20 cellular contexts compared by ENCODE assay signal in genomic region chr4:127196656-127197352, GRCh38.
DNase-seq lines count a peak whose midpoint lies in the region; ATAC-seq and TF ChIP-seq lines count a peak whose summit lies in the region.
"Had no signal": no experiment of that assay in that cellular context is flagged by ENCODE, and none has a peak within 500 bp of the region (broad histone marks: within the 10 kb centered on the region; RNA-seq: fewer than 3 reads in every experiment).

No MANE protein-coding gene starts in this region.

- H3K4me1 ChIP-seq in neural progenitor cell: no peaks in the 10 kb centered on the region
- H3K4me1 ChIP-seq in GM23248 (ENCODE audit: insufficient read depth): no peaks in the 10 kb centered on the region

- peak; percentile 98 for ATAC-seq in Right ventricle myocardium superior (ENCODE audit: poor library complexity)
- ATAC-seq in left ventricle myocardium superior: peak; percentile 100
- no peak for ATAC-seq in left lobe of liver
- no peak for ATAC-seq in HG03045 (IDR thresholded peaks at IDR 0.05; ENCODE audit: unreplicated experiment)
- no peak for ATAC-seq in HG03520 (IDR thresholded peaks at IDR 0.05; ENCODE audit: unreplicated experiment)
- ATAC-seq: Panc1 had no signal

- H3K79me2 ChIP-seq in neural progenitor cell (ENCODE audit: low read depth) (no peaks in the 10 kb centered on the region), GM23248 (ENCODE audit: insufficient read depth) (no peaks in the 10 kb centered on the region)

- H3K9me3 ChIP-seq in neural progenitor cell (ENCODE audit: low read depth) (no peaks in the 10 kb centered on the region), GM23248 (ENCODE audit: low read depth) (no peaks in the 10 kb centered on the region)

- H3K36me3 ChIP-seq in neural progenitor cell: no peaks in the 10 kb centered on the region
- no peaks in the 10 kb centered on the region for H3K36me3 ChIP-seq in GM23248 (ENCODE audit: low read depth)

- peaks cover 9% of the 10 kb centered on the region for H3K9me3 Mint-ChIP-seq in neural progenitor cell

- no peaks in the 10 kb centered on the region for H3K27me3 Mint-ChIP-seq in neural progenitor cell (ENCODE audit: insufficient read depth, low read depth)
- H3K27me3 Mint-ChIP-seq: B cell had no signal

- 19 to 22% methylated on average over 7 of the region's 7 CpGs for WGBS in GM23248 (ENCODE audit: low coverage in 1 of 2, low lambda C conversion rate in 2 of 2, missing lambda C conversion rate in 2 of 2), 2 experiments

- H3K4me2 ChIP-seq in neural progenitor cell: no peak overlapping the region
- no peak overlapping the region for H3K4me2 ChIP-seq in GM23248 (ENCODE audit: unreplicated experiment)

- intact Hi-C loops in Right ventricle myocardium superior (cut with DNase I) (no loop called here), cardiac septum (cut with DNase I) (no loop called here), left ventricle myocardium superior (cut with micrococcal nuclease) (no loop called here)

- in situ Hi-C loops in GM23248 (cut with MboI): no loop called here

- H3K27ac ChIP-seq in neural progenitor cell (no peak overlapping the region), GM23248 (no peak overlapping the region)

- H3F3A ChIP-seq in neural progenitor cell (ENCODE audit: low read depth): no peaks in the 10 kb centered on the region
- H3F3A ChIP-seq in GM23248 (ENCODE audit: insufficient read depth): no peaks in the 10 kb centered on the region

- H3K4me3 ChIP-seq in neural progenitor cell: no peak overlapping the region
- no peak overlapping the region for H3K4me3 ChIP-seq in GM23248

- H4K20me1 ChIP-seq in neural progenitor cell (ENCODE audit: low read depth) (no peaks in the 10 kb centered on the region), GM23248 (ENCODE audit: insufficient read depth) (no peaks in the 10 kb centered on the region)

- H3K9ac ChIP-seq in neural progenitor cell: no peak overlapping the region
- no peak overlapping the region for H3K9ac ChIP-seq in GM23248

- H3K4me1 Mint-ChIP-seq in neural progenitor cell: peaks cover 3% of the 10 kb centered on the region
- H3K4me1 Mint-ChIP-seq: B cell had no signal

- H2AFZ ChIP-seq in neural progenitor cell (replicated peaks) (no peak overlapping the region), GM23248 (no peak overlapping the region)

- H3K27me3 ChIP-seq in neural progenitor cell (no peaks in the 10 kb centered on the region), GM23248 (replicated peaks; ENCODE audit: insufficient read depth) (no peaks in the 10 kb centered on the region)

- no peak overlapping the region for H3K4me3 Mint-ChIP-seq in neural progenitor cell
- H3K4me3 Mint-ChIP-seq: B cell had no signal

- H3K9me2 ChIP-seq in GM23248 (ENCODE audit: insufficient read depth): no peaks in the 10 kb centered on the region

- DNase-seq in Right ventricle myocardium superior (peak; percentile 73), cardiac septum (ENCODE audit: low spot score) (no peak), left ventricle myocardium superior (peak; percentile 69), neural progenitor cell (ENCODE audit: low spot score) (no peak), left lobe of liver (ENCODE audit: low spot score) (no peak), GM23248 (no peak)
- DNase-seq: 8988T, COR-L47, DMS 273 treated with DMSO at 0.1 percent for 48 hours, DND-41, H7, Kasumi-1, MM.1S, NCI-H1092, NCI-H1436 treated with DMSO at 0.1 percent for 48 hours, NCI-H2081 had no signal

- TF ChIP-seq CTCF in neural progenitor cell (IDR thresholded peaks at IDR 0.05): no peak

- peak overlapping the region; percentile 42 for H3K27ac Mint-ChIP-seq in neural progenitor cell
- H3K27ac Mint-ChIP-seq: B cell had no signal

- no peaks in the 10 kb centered on the region for H3K36me3 Mint-ChIP-seq in neural progenitor cell

Comparison
In these comparisons a context has a peak if more than half of its experiments do, and no peak if none do; other contexts are left out.
1. DNase-seq: peak in Right ventricle myocardium superior (single experiment) and left ventricle myocardium superior (single experiment); none in cardiac septum (single experiment), neural progenitor cell (single experiment), left lobe of liver (single experiment) and GM23248 (single experiment).
2. ATAC-seq: peak in Right ventricle myocardium superior (single experiment) and left ventricle myocardium superior (single experiment); none in left lobe of liver (single experiment), HG03045 (single experiment) and HG03520 (single experiment).